26 cellular contexts compared by ENCODE assay signal in genomic region chr1:179168526-179168925, GRCh38.
"Had no signal": no experiment of that assay in that cellular context is flagged by ENCODE, and none has a peak within 500 bp of the region (broad histone marks: within the 10 kb centered on the region; RNA-seq: fewer than 3 reads in every experiment).

No MANE protein-coding gene starts in this region.

- H3K9me3 ChIP-seq: Peyer's patch had no signal

- H3K27me3 Mint-ChIP-seq: activated CD4-positive, alpha-beta T cell treated with anti-CD3 and anti-CD28 coated beads, Interleukin-2, amount 10 ng/mL, durations not matched to agents 24 days and 14 days; activated CD8-positive, alpha-beta memory T cell treated with anti-CD3 and anti-CD28 coated beads, Interleukin-2, amount 10 ng/mL, durations not matched to agents 7 days and 5 days; activated naive CD8-positive, alpha-beta T cell treated with anti-CD3 and anti-CD28 coated beads, Interleukin-2, amount 50 U/mL, for 24 hours; activated T-cell treated with anti-CD3 and anti-CD28 coated beads, Interleukin-2, amount 50 U/mL, for 24 hours; brain; central memory CD8-positive, alpha-beta T cell had no signal

- H3K27ac Mint-ChIP-seq: activated CD4-positive, alpha-beta T cell treated with anti-CD3 and anti-CD28 coated beads, Interleukin-2, amount 10 ng/mL, durations not matched to agents 24 days and 14 days; activated CD8-positive, alpha-beta memory T cell treated with anti-CD3 and anti-CD28 coated beads, Interleukin-2, amount 10 ng/mL, durations not matched to agents 7 days and 5 days; activated naive CD4-positive, alpha-beta T cell treated with anti-CD3 and anti-CD28 coated beads, Interleukin-2, amount 50 U/mL, for 72 hours; activated naive CD8-positive, alpha-beta T cell treated with anti-CD3 and anti-CD28 coated beads, Interleukin-2, amount 50 U/mL, for 24 hours; activated T-cell treated with anti-CD3 and anti-CD28 coated beads, Interleukin-2, amount 50 U/mL, for 24 hours; activated T-helper 1 cell treated with anti-CD3 and anti-CD28 coated beads, Interleukin-12 subunit alpha, Interleukin-12 subunit beta, Interleukin-2, Interleukin-4 antibody, amounts not matched to agents 30 ng/mL and 10 ng/mL and 1 ng/mL, durations not matched to agents 14 hours and 24 hours and 36 hours; T-helper 1 cell treated with Interleukin-12 subunit alpha and Interleukin-12 subunit beta and Interleukin-4 antibody, amounts not matched to agents 30 μg/mL and 1 μg/mL, for 36 hours had no signal

- H3K9me3 Mint-ChIP-seq: activated CD4-positive, alpha-beta T cell treated with anti-CD3 and anti-CD28 coated beads, Interleukin-2, amount 10 ng/mL, durations not matched to agents 24 days and 14 days; activated naive CD4-positive, alpha-beta T cell treated with anti-CD3 and anti-CD28 coated beads, Interleukin-2, amount 50 U/mL, for 72 hours; activated naive CD8-positive, alpha-beta T cell treated with anti-CD3 and anti-CD28 coated beads, Interleukin-2, amount 50 U/mL, for 24 hours; activated T-cell treated with anti-CD3 and anti-CD28 coated beads, Interleukin-2, amount 50 U/mL, for 24 hours; activated T-helper 1 cell treated with anti-CD3 and anti-CD28 coated beads, Interleukin-12 subunit alpha, Interleukin-12 subunit beta, Interleukin-2, Interleukin-4 antibody, amounts not matched to agents 30 ng/mL and 10 ng/mL and 1 ng/mL, durations not matched to agents 14 hours and 24 hours and 36 hours; brain; central memory CD8-positive, alpha-beta T cell; T-helper 1 cell treated with Interleukin-12 subunit alpha and Interleukin-12 subunit beta and Interleukin-4 antibody, amounts not matched to agents 30 μg/mL and 1 μg/mL, for 36 hours; WTC11 had no signal

- H3K4me3 Mint-ChIP-seq: activated CD4-positive, alpha-beta T cell treated with anti-CD3 and anti-CD28 coated beads, Interleukin-2, amount 10 ng/mL, durations not matched to agents 24 days and 14 days; activated CD8-positive, alpha-beta memory T cell treated with anti-CD3 and anti-CD28 coated beads, Interleukin-2, amount 10 ng/mL, durations not matched to agents 7 days and 5 days; activated naive CD8-positive, alpha-beta T cell treated with anti-CD3 and anti-CD28 coated beads, Interleukin-2, amount 50 U/mL, for 24 hours; activated T-cell treated with anti-CD3 and anti-CD28 coated beads, Interleukin-2, amount 50 U/mL, for 24 hours; activated T-helper 1 cell treated with anti-CD3 and anti-CD28 coated beads, Interleukin-12 subunit alpha, Interleukin-12 subunit beta, Interleukin-2, Interleukin-4 antibody, amounts not matched to agents 30 ng/mL and 10 ng/mL and 1 ng/mL, durations not matched to agents 14 hours and 24 hours and 36 hours; brain; central memory CD8-positive, alpha-beta T cell; T-helper 1 cell treated with Interleukin-12 subunit alpha and Interleukin-12 subunit beta and Interleukin-4 antibody, amounts not matched to agents 30 μg/mL and 1 μg/mL, for 36 hours; WTC11 had no signal

- H3K36me3 ChIP-seq: Peyer's patch had no signal

- ATAC-seq: activated CD8-positive, alpha-beta memory T cell treated with anti-CD3 and anti-CD28 coated beads, Interleukin-2, amount 10 ng/mL, durations not matched to agents 7 days and 5 days; activated naive CD4-positive, alpha-beta T cell treated with anti-CD3 and anti-CD28 coated beads, Interleukin-2, amount 50 U/mL, for 72 hours; activated naive CD8-positive, alpha-beta T cell treated with anti-CD3 and anti-CD28 coated beads, Interleukin-2, amount 50 U/mL, for 24 hours; WTC11 had no signal

- H3K4me1 ChIP-seq: Peyer's patch had no signal

- H3K4me3 ChIP-seq: Peyer's patch had no signal

- H3K4me1 Mint-ChIP-seq: activated CD4-positive, alpha-beta T cell treated with anti-CD3 and anti-CD28 coated beads, Interleukin-2, amount 10 ng/mL, durations not matched to agents 24 days and 14 days; activated CD8-positive, alpha-beta memory T cell treated with anti-CD3 and anti-CD28 coated beads, Interleukin-2, amount 10 ng/mL, durations not matched to agents 7 days and 5 days had no signal

- DNase-seq: activated CD4-positive, alpha-beta T cell treated with anti-CD3 and anti-CD28 coated beads, Interleukin-2, amount 10 ng/mL, durations not matched to agents 24 days and 14 days; activated CD4-positive, alpha-beta T cell treated with anti-CD3 and anti-CD28 coated beads, Interleukin-2, amount 50 U/mL, for 48 hours; activated CD4-positive, CD25-positive, alpha-beta regulatory T cell treated with anti-CD3 and anti-CD28 coated beads, Interleukin-2, amount 50 U/mL, for 72 hours; activated CD8-positive, alpha-beta memory T cell treated with anti-CD3 and anti-CD28 coated beads, Interleukin-2, amount 10 ng/mL, durations not matched to agents 7 days and 5 days; activated effector memory CD4-positive, alpha-beta T cell treated with Interleukin-2 at 50 U/mL for 16 hours; activated naive CD4-positive, alpha-beta T cell; activated naive CD8-positive, alpha-beta T cell treated with anti-CD3 and anti-CD28 coated beads, Interleukin-2, amount 50 U/mL, for 24 hours; activated T-cell treated with anti-CD3 and anti-CD28 coated beads, Interleukin-2, amount 50 U/mL, for 24 hours; amniotic stem cell; NCI-H1048; NCI-H146; NCI-H2029; NCI-H2107; NCI-H2171 treated with DMSO at 0.1 percent for 48 hours; NCI-H226; NCI-H526 treated with DMSO at 0.1 percent for 48 hours; NCI-H82; OCI-M1; Peyer's patch; SHP77 had no signal

- H3K27ac ChIP-seq: Peyer's patch had no signal

- H3K36me3 Mint-ChIP-seq: activated CD8-positive, alpha-beta memory T cell treated with anti-CD3 and anti-CD28 coated beads, Interleukin-2, amount 10 ng/mL, durations not matched to agents 7 days and 5 days; activated naive CD4-positive, alpha-beta T cell treated with anti-CD3 and anti-CD28 coated beads, Interleukin-2, amount 50 U/mL, for 72 hours; WTC11 had no signal

- H3K27me3 ChIP-seq: Peyer's patch had no signal
